ENCODE assay signal across 17 cellular contexts in the genomic region with DNA sequence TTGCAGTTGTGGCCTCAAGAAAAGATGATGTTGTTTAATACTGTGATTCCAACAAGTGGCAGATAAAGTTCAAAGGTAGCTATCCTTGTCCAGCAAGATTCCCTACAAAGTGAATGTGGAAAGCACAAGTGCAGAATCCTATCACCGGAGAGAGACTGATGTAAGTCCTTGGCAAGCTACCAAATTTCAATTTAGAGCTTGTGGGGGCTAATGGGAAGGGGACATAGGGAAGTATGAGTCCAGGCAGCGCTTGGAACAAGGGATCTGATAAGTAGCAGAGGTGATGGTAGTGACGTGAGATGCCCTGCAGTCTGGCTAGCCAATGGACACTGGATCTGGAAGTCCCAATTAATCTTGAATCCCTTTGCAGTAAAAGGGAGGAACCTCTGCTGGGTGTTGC.
"Had no signal": no experiment of that assay in that cellular context is flagged by ENCODE, and none has a peak within 500 bp of the region (broad histone marks: within the 10 kb centered on the region; RNA-seq: fewer than 3 reads in every experiment).

No MANE protein-coding gene starts in this region.

- H3K4me3 ChIP-seq: adrenal gland, gastrocnemius medialis, lung, upper lobe of right lung had no signal

- H3K27me3 ChIP-seq: adrenal gland, gastrocnemius medialis, upper lobe of right lung had no signal

- FAIRE-seq: astrocyte, keratinocyte had no signal

- ATAC-seq: activated CD4-positive, alpha-beta T cell treated with anti-CD3 and anti-CD28 coated beads for 36 hours; activated naive CD4-positive, alpha-beta T cell treated with anti-CD3 and anti-CD28 coated beads, Interleukin-2, amount 50 U/mL, for 72 hours; esophagus mucosa; gastrocnemius medialis; left lobe of liver; stimulated activated naive B cell treated with anti-CD40 and anti-IgM and Interleukin-4, amounts not matched to agents 10 μg/mL and 1 μg/mL and 100 μg/mL, for 72 hours; upper lobe of right lung had no signal

- H3K36me3 ChIP-seq: adrenal gland, gastrocnemius medialis, upper lobe of right lung had no signal

- DNase-seq: activated CD4-positive, alpha-beta T cell treated with anti-CD3 and anti-CD28 coated beads for 36 hours; activated CD4-positive, alpha-beta T cell treated with anti-CD3 and anti-CD28 coated beads, Interleukin-2, amount 50 U/mL, for 48 hours; activated gamma-delta T cell treated with Interleukin-2 at 50 U/mL for 16 hours; adrenal gland; effector CD8-positive, alpha-beta T cell; gastrocnemius medialis; head of caudate nucleus; posterior cingulate gyrus; retina; stimulated activated naive B cell treated with anti-CD40 and anti-IgM and Interleukin-4, amounts not matched to agents 10 μg/mL and 1 μg/mL and 100 μg/mL, for 72 hours; upper lobe of right lung had no signal
